Comparison of ENCODE assay signal across 21 cellular contexts in the genomic region with DNA sequence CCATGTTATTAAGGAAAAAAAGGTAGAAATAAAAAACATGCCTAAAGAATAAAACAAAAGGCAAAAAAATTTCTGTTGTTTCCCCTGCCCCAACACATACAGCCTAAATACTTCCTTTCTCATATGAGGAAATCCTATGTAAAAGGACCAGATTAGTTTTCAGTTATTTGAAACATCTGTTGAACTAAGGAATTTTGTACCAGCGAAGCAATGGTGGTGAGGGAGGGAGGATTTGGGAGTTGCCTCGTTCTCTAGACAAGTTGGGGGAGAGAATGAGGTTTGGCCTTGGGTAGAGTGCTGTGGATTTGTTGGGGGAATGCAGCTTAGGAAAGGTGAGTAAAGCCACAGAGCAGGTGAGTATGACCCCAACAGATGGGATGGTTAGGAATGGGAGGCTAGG.
DNase-seq lines count a peak whose midpoint lies in the region; ATAC-seq, FAIRE-seq and TF ChIP-seq lines count a peak whose summit lies in the region.
"Had no signal": no experiment of that assay in that cellular context is flagged by ENCODE, and none has a peak within 500 bp of the region (broad histone marks: within the 10 kb centered on the region; RNA-seq: fewer than 3 reads in every experiment).

No MANE protein-coding gene starts in this region.

- no peak overlapping the region; the same call in 1 of the 2 replicates for H2AK5ac ChIP-seq in H1 (ENCODE audit: low read depth, low read length)

- H3K18ac ChIP-seq in H1 (ENCODE audit: extremely low read depth, low read length), result no peak overlapping the region

- no peak overlapping the region for H3K14ac ChIP-seq in H1 (ENCODE audit: insufficient read length)

- H2AFZ ChIP-seq in H1 (ENCODE audit: low read length) (no peak overlapping the region), smooth muscle cell (ENCODE audit: low read depth) (no peak overlapping the region)

- peaks cover 32% of the 10 kb centered on the region for H3K36me3 Mint-ChIP-seq in WTC11
- H3K36me3 Mint-ChIP-seq in mesothelial cell of epicardium, result peaks cover 29% of the 10 kb centered on the region
- H3K36me3 Mint-ChIP-seq: CD4-positive, CD25-positive, alpha-beta regulatory T cell; CD8-positive, alpha-beta T cell had no signal

- H3K4me1 Mint-ChIP-seq in WTC11 (peaks cover 48% of the 10 kb centered on the region), mesothelial cell of epicardium (peaks cover 56% of the 10 kb centered on the region)
- H3K4me1 Mint-ChIP-seq in stimulated activated naive CD8-positive, alpha-beta T cell treated with anti-CD3 and anti-CD28 coated beads, Interleukin-15, amount 100 ng/mL, for 72 hours, result no peaks in the 10 kb centered on the region
- H3K4me1 Mint-ChIP-seq: B cell; CD4-positive, CD25-positive, alpha-beta regulatory T cell had no signal

- H3K27me3 ChIP-seq in H1 (replicated peaks in 1 of 4; ENCODE audit: control insufficient read depth in 3 of 4, extremely low read depth in 1 of 4, insufficient read depth in 3 of 4, low read length in 3 of 4), result peaks cover 0 to 3% (median 0%) of the 10 kb centered on the region in 4 experiments; a peak in 2 of 7 replicates
- H3K27me3 ChIP-seq in smooth muscle cell (ENCODE audit: low read depth), result no peaks in the 10 kb centered on the region
- H3K27me3 ChIP-seq: BLaER1 had no signal

- no peak for TF ChIP-seq RAD21 in H1 (IDR thresholded peaks at IDR 0.05 in 1 of 2, conservative IDR thresholded peaks at IDR 0.05 in 1 of 2; ENCODE audit: low read depth in 2 of 2, low read length in 2 of 2)

- no peak overlapping the region for H4K5ac ChIP-seq in H1 (ENCODE audit: insufficient read length, low read depth, low read length)

- no peak for ATAC-seq in WTC11
- ATAC-seq in GM21576 (IDR thresholded peaks at IDR 0.05; ENCODE audit: unreplicated experiment), result no peak
- no peak for ATAC-seq in stimulated activated naive CD8-positive, alpha-beta T cell treated with anti-CD3 and anti-CD28 coated beads, Interleukin-15, amount 100 ng/mL, for 72 hours
- ATAC-seq: CD8-positive, alpha-beta T cell had no signal

- H3K4me2 ChIP-seq in H1 (ENCODE audit: insufficient read depth in 1 of 2, low read depth in 2 of 2, low read length in 2 of 2) (no peak overlapping the region), smooth muscle cell (no peak overlapping the region)
- H3K4me2 ChIP-seq: BLaER1 had no signal

- no peaks in the 10 kb centered on the region; a peak in 1 of 8 replicates for H3K36me3 ChIP-seq in H1 (ENCODE audit: control insufficient read depth in 2 of 4, insufficient read depth in 4 of 4, low read length in 3 of 4)
- H3K36me3 ChIP-seq in smooth muscle cell (ENCODE audit: low read depth), result no peaks in the 10 kb centered on the region
- H3K36me3 ChIP-seq: BLaER1 had no signal

- H4K20me1 ChIP-seq in H1 (replicated peaks in 1 of 2; ENCODE audit: control insufficient read depth in 1 of 2, insufficient read depth in 2 of 2, low read length in 2 of 2) (no peaks in the 10 kb centered on the region), smooth muscle cell (ENCODE audit: low read depth) (no peaks in the 10 kb centered on the region)
- H4K20me1 ChIP-seq: BLaER1 had no signal

- no peaks in the 10 kb centered on the region for H3K79me1 ChIP-seq in H1 (ENCODE audit: low read depth, low read length)

- 80% methylated on average over 2 of the region's 2 CpGs; no CpG with 5 or more reads in 1 of the 2 experiments for WGBS in H1 (ENCODE audit: extremely low coverage in 1 of 2, insufficient coverage in 1 of 2, insufficient read length in 1 of 2, insufficient replicate concordance in 2 of 2, low coverage in 1 of 2, low lambda C conversion rate in 2 of 2, missing lambda C conversion rate in 1 of 2), 2 experiments
- WGBS in smooth muscle cell (ENCODE audit: low lambda C conversion rate), result 76% methylated on average over 2 of the region's 2 CpGs

- H3K9me3 Mint-ChIP-seq in WTC11, result peaks cover 32% of the 10 kb centered on the region
- peaks cover 16% of the 10 kb centered on the region for H3K9me3 Mint-ChIP-seq in mesothelial cell of epicardium
- no peaks in the 10 kb centered on the region for H3K9me3 Mint-ChIP-seq in stimulated activated naive CD8-positive, alpha-beta T cell treated with anti-CD3 and anti-CD28 coated beads, Interleukin-15, amount 100 ng/mL, for 72 hours
- H3K9me3 Mint-ChIP-seq: CD8-positive, alpha-beta T cell had no signal

- no peak overlapping the region for H3K56ac ChIP-seq in H1 (replicated peaks; ENCODE audit: insufficient read length, low read depth, low read length)

- peaks cover 0 to 10% (median 7%) of the 10 kb centered on the region in 4 experiments; a peak in 6 of 7 replicates for H3K4me1 ChIP-seq in H1 (replicated peaks in 1 of 4; ENCODE audit: control insufficient read depth in 3 of 4, insufficient read depth in 4 of 4, low read length in 3 of 4)
- H3K4me1 ChIP-seq in smooth muscle cell (ENCODE audit: low read depth), result no peaks in the 10 kb centered on the region

- no peak for DNase-seq in WTC11 (ENCODE audit: low spot score)
- no peak for DNase-seq in H1 (ENCODE audit: low read depth in 1 of 2, low spot score in 2 of 2)
- DNase-seq in mesothelial cell of epicardium (ENCODE audit: low spot score in 2 of 2, unreplicated experiment in 2 of 2), result no peak
- no peak for DNase-seq in smooth muscle cell (lab: John Stamatoyannopoulos, UW; ENCODE audit: unreplicated experiment)
- no peak for DNase-seq in stimulated activated naive CD8-positive, alpha-beta T cell treated with anti-CD3 and anti-CD28 coated beads, Interleukin-15, amount 100 ng/mL, for 72 hours
- DNase-seq in activated T-cell treated with anti-CD3 and anti-CD28 coated beads, Interleukin-2, amount 50 U/mL, for 1 hour, result no peak
- DNase-seq: CD4-positive, CD25-positive, alpha-beta regulatory T cell; CD8-positive, alpha-beta T cell; DMS 273 treated with DMSO at 0.1 percent for 48 hours; DMS79 treated with DMSO at 0.1 percent for 48 hours; GF-D8; GOT3; H7; HCEC 1CT had no signal

- H3K4me3 ChIP-seq in H1 (ENCODE audit: extremely low read depth in 1 of 4, insufficient read depth in 2 of 4, low read depth in 3 of 4, low read length in 4 of 4) (no peak overlapping the region), smooth muscle cell (no peak overlapping the region)
- H3K4me3 ChIP-seq: BLaER1 had no signal

- no peak for TF ChIP-seq EP300 in H1 (IDR thresholded peaks at IDR 0.05; ENCODE audit: borderline replicate concordance in 1 of 2, low read depth in 2 of 2, low read length in 2 of 2)

- FAIRE-seq in H1 (lab: Jason Lieb, UNC), result no peak
- FAIRE-seq: D721Med, GM12891, GM18507 had no signal

- TF ChIP-seq CTCF in WTC11 (IDR thresholded peaks at IDR 0.05) (no peak), H1 (IDR thresholded peaks at IDR 0.05; ENCODE audit: control extremely low read depth in 1 of 3, insufficient read depth in 1 of 3, low read depth in 1 of 3, low read length in 3 of 3) (no peak), mesothelial cell of epicardium (IDR thresholded peaks at IDR 0.05; ENCODE audit: unreplicated experiment) (no peak), smooth muscle cell (IDR thresholded peaks at IDR 0.05; ENCODE audit: borderline replicate concordance, insufficient read depth, poor library complexity, severe bottlenecking) (no peak)

- H3F3A ChIP-seq in smooth muscle cell (ENCODE audit: low read depth), result no peaks in the 10 kb centered on the region

- no peak overlapping the region for H3K4ac ChIP-seq in H1 (replicated peaks; ENCODE audit: insufficient read length, low read depth, low read length)

- H3K27ac ChIP-seq in H1 (ENCODE audit: low read depth, low read length), result no peak overlapping the region
- H3K27ac ChIP-seq in smooth muscle cell (ENCODE audit: low read depth), result no peak overlapping the region
- H3K27ac ChIP-seq: BLaER1, C4-2B had no signal

- H3K27ac Mint-ChIP-seq in WTC11 (no peak overlapping the region), mesothelial cell of epicardium (peak overlapping the region; percentile 59)
- no peak overlapping the region for H3K27ac Mint-ChIP-seq in stimulated activated naive CD8-positive, alpha-beta T cell treated with anti-CD3 and anti-CD28 coated beads, Interleukin-15, amount 100 ng/mL, for 72 hours
- H3K27ac Mint-ChIP-seq: B cell; CD4-positive, CD25-positive, alpha-beta regulatory T cell; CD8-positive, alpha-beta T cell had no signal

- CTCF ChIA-PET in WTC11 (lab: Charles Lee) (interaction anchor here (0.6 to 1.8 kb wide), 3 partner anchors 84 to 121 kb away, joined by 3 to 5 read pairs (median 4); no protein-coding TSS in a partner anchor), H1 (lab: Charles Lee; ENCODE audit: partially characterized antibody) (interaction anchor here (0.6 to 1.2 kb wide), 4 partner anchors 18 to 503 kb away, joined by 3 read pairs; no protein-coding TSS in a partner anchor)

- no peaks in the 10 kb centered on the region for H3K23me2 ChIP-seq in H1 (ENCODE audit: low read depth, low read length)

- peak overlapping the region; percentile 22; the same call in 1 of the 2 replicates for H2BK12ac ChIP-seq in H1 (ENCODE audit: low read depth, low read length)

- no peak overlapping the region for H3K4me3 Mint-ChIP-seq in WTC11
- H3K4me3 Mint-ChIP-seq in mesothelial cell of epicardium, result no peak overlapping the region
- no peak overlapping the region for H3K4me3 Mint-ChIP-seq in stimulated activated naive CD8-positive, alpha-beta T cell treated with anti-CD3 and anti-CD28 coated beads, Interleukin-15, amount 100 ng/mL, for 72 hours
- H3K4me3 Mint-ChIP-seq: B cell; CD4-positive, CD25-positive, alpha-beta regulatory T cell; CD8-positive, alpha-beta T cell had no signal

- H2BK120ac ChIP-seq in H1 (replicated peaks; ENCODE audit: low read depth, low read length), result peak overlapping the region; percentile 43

- H3K9me3 ChIP-seq in H1 (ENCODE audit: insufficient read depth in 2 of 2, low read depth in 1 of 2, low read length in 1 of 2) (peaks cover 4% of the 10 kb centered on the region in 2 experiments; a peak in 2 of 4 replicates), smooth muscle cell (replicated peaks; ENCODE audit: low read depth) (no peaks in the 10 kb centered on the region)

- peaks cover 11% of the 10 kb centered on the region for H3K27me3 Mint-ChIP-seq in WTC11 (ENCODE audit: low read depth)
- H3K27me3 Mint-ChIP-seq in mesothelial cell of epicardium (ENCODE audit: low read depth), result no peaks in the 10 kb centered on the region
- peaks cover 7% of the 10 kb centered on the region for H3K27me3 Mint-ChIP-seq in stimulated activated naive CD8-positive, alpha-beta T cell treated with anti-CD3 and anti-CD28 coated beads, Interleukin-15, amount 100 ng/mL, for 72 hours

- 0 out of 2 replicates have a peak overlapping the region, but pooled peaks have one; percentile 73 for H2BK20ac ChIP-seq in H1 (ENCODE audit: low read length)

- no peak overlapping the region for H3K23ac ChIP-seq in H1 (ENCODE audit: insufficient read length)

- no peak overlapping the region for H4K8ac ChIP-seq in H1 (ENCODE audit: extremely low read depth, insufficient read depth, low read length)

- H2BK15ac ChIP-seq in H1 (ENCODE audit: low read length), result peak overlapping the region; percentile 83; the same call in 1 of the 2 replicates

- no peaks in the 10 kb centered on the region for H3K79me2 ChIP-seq in H1 (ENCODE audit: control insufficient read depth in 1 of 2, insufficient read depth in 2 of 2, low read length in 2 of 2)
- no peaks in the 10 kb centered on the region for H3K79me2 ChIP-seq in smooth muscle cell (ENCODE audit: low read depth)

- H3K9ac ChIP-seq in H1 (replicated peaks in 1 of 4; ENCODE audit: extremely low read depth in 1 of 4, low read depth in 3 of 4, low read length in 3 of 4) (no peak overlapping the region), smooth muscle cell (ENCODE audit: low read depth) (no peak overlapping the region)
- H3K9ac ChIP-seq: BLaER1 had no signal

- TF ChIP-seq POLR2A in H1 (IDR thresholded peaks at IDR 0.05; ENCODE audit: control extremely low read depth in 1 of 2, low read depth in 2 of 2, low read length in 2 of 2), result no peak

- POLR2A ChIA-PET in WTC11 (lab: Charles Lee), result no interaction called here
- POLR2A ChIA-PET in H1 (lab: Charles Lee; ENCODE audit: partially characterized antibody), result no interaction called here

- H4K91ac ChIP-seq in H1 (replicated peaks; ENCODE audit: insufficient read length, low read length), result no peak overlapping the region

- no peak overlapping the region for H2BK5ac ChIP-seq in H1 (ENCODE audit: low read depth, low read length)
